In genomic region chr3:119579366-119580147, GRCh38 we compare ENCODE assay signal across 8 cellular contexts. TPM values are rescaled to one million over a fixed set of nuclear protein-coding genes. Genes with fewer than 3 reads are reported as not detected.
DNase-seq lines count a peak whose midpoint lies in the region; ATAC-seq and TF ChIP-seq lines count a peak whose summit lies in the region.

TSS of gene ADPRH (plus strand) at chr3:119579492. CDS start at chr3:119582170, 2,678 bp downstream.

- CTCF ChIA-PET in activated CD8-positive, alpha-beta T cell treated with anti-CD3 and anti-CD28 coated beads, Interleukin-2, amount 10 ng/mL, durations not matched to agents 7 days and 5 days (lab: Charles Lee) = interaction anchor here (1.0 to 1.8 kb wide), 5 partner anchors 9 to 96 kb away, joined by 3 to 7 read pairs (median 3); partner anchors contain the start of gene CD80

- no peaks in the 10 kb centered on the region for H3K36me3 ChIP-seq in mucosa of descending colon (ENCODE audit: low read depth)

- no peaks in the 10 kb centered on the region for H3K9me3 Mint-ChIP-seq in HFFc6
- H3K9me3 Mint-ChIP-seq in activated CD8-positive, alpha-beta T cell treated with anti-CD3 and anti-CD28 coated beads, Interleukin-2, amount 10 ng/mL, durations not matched to agents 7 days and 5 days (ENCODE audit: insufficient read depth) = no peaks in the 10 kb centered on the region

- H3K4me1 Mint-ChIP-seq in HFFc6 (ENCODE audit: low read depth) = peaks cover 10% of the 10 kb centered on the region; the same call in 1 of the 2 replicates
- H3K4me1 Mint-ChIP-seq in activated CD8-positive, alpha-beta T cell treated with anti-CD3 and anti-CD28 coated beads, Interleukin-2, amount 10 ng/mL, durations not matched to agents 7 days and 5 days (ENCODE audit: low read depth) = peaks cover 25% of the 10 kb centered on the region

- no peaks in the 10 kb centered on the region for H3K9me3 ChIP-seq in mucosa of descending colon

- POLR2A ChIA-PET in activated CD8-positive, alpha-beta T cell treated with anti-CD3 and anti-CD28 coated beads, Interleukin-2, amount 10 ng/mL, durations not matched to agents 7 days and 5 days (lab: Charles Lee) = interaction anchor here (1.4 to 1.9 kb wide), 4 partner anchors 10 to 97 kb away, joined by 3 to 6 read pairs (median 4); partner anchors contain the start of gene COX17

- ATAC-seq in activated CD8-positive, alpha-beta T cell treated with anti-CD3 and anti-CD28 coated beads, Interleukin-2, amount 10 ng/mL, durations not matched to agents 7 days and 5 days = peak; percentile 89
- peak; percentile 94 for ATAC-seq in mucosa of descending colon

- H3K4me3 Mint-ChIP-seq in HFFc6 = peak within 1 kb of the TSS; percentile 88
- peak within 1 kb of the TSS; percentile 91 for H3K4me3 Mint-ChIP-seq in activated CD8-positive, alpha-beta T cell treated with anti-CD3 and anti-CD28 coated beads, Interleukin-2, amount 10 ng/mL, durations not matched to agents 7 days and 5 days

- DNase-seq in NCI-H1417 (lab: John Stamatoyannopoulos, UW) = peak; percentile 17 to 46 (median 45)
- DNase-seq in NCI-H1417 treated with DMSO at 0.1 percent for 48 hours (lab: John Stamatoyannopoulos, UW) = no peak
- peak; percentile 23 for DNase-seq in HFFc6
- DNase-seq in NB4 (ENCODE audit: low read depth) = peak; percentile 75
- DNase-seq in activated CD8-positive, alpha-beta T cell treated with anti-CD3 and anti-CD28 coated beads, Interleukin-2, amount 10 ng/mL, durations not matched to agents 7 days and 5 days = peak; percentile 61
- peak; percentile 65 for DNase-seq in epithelial cell of esophagus (ENCODE audit: low read depth)
- DNase-seq in mucosa of descending colon = peak; percentile 81 to 90 (median 89)
- DNase-seq in stimulated activated naive CD4-positive, alpha-beta T cell treated with Interleukin-2 at 50 U/mL for 16 hours (lab: John Stamatoyannopoulos, UW) = peak; percentile 61

- H3K4me1 ChIP-seq in mucosa of descending colon (ENCODE audit: low read depth) = no peaks in the 10 kb centered on the region

- H3K36me3 Mint-ChIP-seq in HFFc6 (ENCODE audit: low read depth) = no peaks in the 10 kb centered on the region
- H3K36me3 Mint-ChIP-seq in activated CD8-positive, alpha-beta T cell treated with anti-CD3 and anti-CD28 coated beads, Interleukin-2, amount 10 ng/mL, durations not matched to agents 7 days and 5 days (ENCODE audit: low read depth) = no peaks in the 10 kb centered on the region

- peak within 1 kb of the TSS; percentile 62; the same call in 1 of the 2 replicates for H3K27ac Mint-ChIP-seq in HFFc6
- peak within 1 kb of the TSS; percentile 93 for H3K27ac Mint-ChIP-seq in activated CD8-positive, alpha-beta T cell treated with anti-CD3 and anti-CD28 coated beads, Interleukin-2, amount 10 ng/mL, durations not matched to agents 7 days and 5 days

- peaks cover 8% of the 10 kb centered on the region for H3K27me3 Mint-ChIP-seq in HFFc6 (ENCODE audit: insufficient read depth)
- peaks cover 4% of the 10 kb centered on the region for H3K27me3 Mint-ChIP-seq in activated CD8-positive, alpha-beta T cell treated with anti-CD3 and anti-CD28 coated beads, Interleukin-2, amount 10 ng/mL, durations not matched to agents 7 days and 5 days (ENCODE audit: low read depth)

- peak within 1 kb of the TSS; percentile 52 for H3K4me3 ChIP-seq in NB4 (ENCODE audit: low read depth, low read length)
- H3K4me3 ChIP-seq in epithelial cell of esophagus (ENCODE audit: low read length) = peak within 1 kb of the TSS; percentile 51
- H3K4me3 ChIP-seq in mucosa of descending colon = peak within 1 kb of the TSS; percentile 23

- intact Hi-C loops in mucosa of descending colon (cut with DNase I, micrococcal nuclease) = no loop called here

- TF ChIP-seq CTCF in HFFc6 (IDR thresholded peaks at IDR 0.05) = no peak
- TF ChIP-seq CTCF in NB4 (IDR thresholded peaks at IDR 0.05; ENCODE audit: low read depth, low read length) = no peak
- no peak for TF ChIP-seq CTCF in epithelial cell of esophagus (IDR thresholded peaks at IDR 0.05; ENCODE audit: insufficient read depth, low read depth, low read length, missing control alignments)
- no peak for TF ChIP-seq CTCF in mucosa of descending colon (IDR thresholded peaks at IDR 0.05)

- TF ChIP-seq POLR2A in NB4 (IDR thresholded peaks at IDR 0.05; ENCODE audit: extremely low read depth, insufficient read length) = no peak

RNA-seq across cellular contexts. Expression of gene ADPRH, which starts in this region (rescaled TPM):
- total RNA-seq in HFFc6 (2021; fragmentation: NEBNext Ultra II Directional; extraction: Animal tissue kit (Norgen Biotek cat#: 25700)) = 1 to 10 TPM in 2 of 6 experiments, under 1 TPM in 4; 0.10 to 1.8 (median 0.19) TPM
- 1 to 10 TPM; 3.2 to 3.8 TPM for total RNA-seq in activated CD8-positive, alpha-beta T cell treated with anti-CD3 and anti-CD28 coated beads, Interleukin-2, amount 10 ng/mL, durations not matched to agents 7 days and 5 days
- 1 to 10 TPM in 2 of 3 donors, under 1 TPM in 1; 0.93 to 9.1 (median 2.7) TPM for total RNA-seq in mucosa of descending colon
